Comparison of ENCODE assay signal across 8 cellular contexts in the genomic region with DNA sequence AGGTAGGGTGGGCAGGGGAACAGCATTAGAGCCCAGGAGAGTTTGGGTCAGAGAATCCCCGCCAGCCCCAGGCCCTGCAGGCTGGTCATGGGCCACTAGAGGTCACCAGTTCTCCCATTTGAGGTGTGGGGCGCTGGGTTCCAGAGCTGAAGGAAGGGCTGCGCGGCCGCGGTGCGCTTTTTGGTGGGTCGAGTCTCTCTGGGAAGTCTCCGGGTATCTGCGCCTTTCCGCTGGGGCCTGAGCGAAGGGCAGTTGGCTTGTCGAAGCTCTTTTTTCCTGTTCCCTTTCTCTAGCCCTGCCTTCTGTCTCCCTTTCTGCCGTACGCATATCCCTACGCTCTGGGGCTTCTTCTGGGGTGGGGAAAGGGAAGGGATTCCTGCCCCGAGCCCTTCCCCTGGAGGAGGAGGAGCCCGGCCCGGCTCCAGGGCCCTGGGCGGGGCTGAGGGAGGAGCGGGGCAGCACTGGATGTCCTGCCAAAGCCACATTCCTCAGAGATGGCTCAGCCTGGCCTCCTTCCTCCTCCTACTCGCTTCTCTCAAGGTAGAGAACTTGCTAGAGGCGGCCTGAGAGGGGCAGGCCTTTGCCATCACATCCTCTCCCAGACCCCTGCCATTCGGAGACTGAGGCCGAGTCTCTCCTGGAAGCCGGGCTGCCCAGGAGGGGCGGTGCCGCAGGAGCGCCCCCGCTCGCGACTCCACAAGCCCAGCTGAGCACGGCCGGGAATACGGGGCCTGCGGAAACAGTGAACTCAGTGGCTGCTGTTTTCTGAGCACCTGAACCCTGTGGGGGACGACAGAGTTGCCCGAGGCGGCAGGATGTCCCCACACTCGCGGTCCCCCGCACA. TPM values are rescaled to one million over a fixed set of nuclear protein-coding genes. Genes with fewer than 3 reads are reported as not detected.
DNase-seq lines count a peak whose midpoint lies in the region; ATAC-seq and TF ChIP-seq lines count a peak whose summit lies in the region.

No MANE protein-coding gene starts in this region.

- H3K4me3 ChIP-seq in dorsolateral prefrontal cortex (peak overlapping the region; percentile 24 to 75 (median 61)), lower leg skin (ENCODE audit: low read depth, poor library complexity, severe bottlenecking) (peak overlapping the region; percentile 39)

- TF ChIP-seq POLR2A in lower leg skin (IDR thresholded peaks at IDR 0.05): peak in 1 of 2 donors; percentile 18

- CTCF ChIA-PET in GM10248 (lab: Yijun Ruan, JAX): interaction anchor here (0.6 to 9.4 kb wide), 56 partner anchors 11 to 445 kb away, joined by 3 to 151 read pairs (median 5); a partner anchor contains a TSS

- peak; percentile 35 for ATAC-seq in HG03135 (IDR thresholded peaks at IDR 0.05; ENCODE audit: unreplicated experiment)
- ATAC-seq in HG03457 (IDR thresholded peaks at IDR 0.05; ENCODE audit: unreplicated experiment): no peak

- TF ChIP-seq CTCF in GM10248 (IDR thresholded peaks at IDR 0.05; ENCODE audit: control extremely low read depth, extremely low read depth, low read depth, missing control alignments) (peak; percentile 96), dorsolateral prefrontal cortex (IDR thresholded peaks at IDR 0.05 in 54 of 56, conservative IDR thresholded peaks at IDR 0.05 in 2 of 56; ENCODE audit: low read depth in 1 of 56, partially characterized antibody in 56 of 56) (peak; percentile 57 to 91 (median 79)), lower leg skin (IDR thresholded peaks at IDR 0.05) (peak in 1 of 3 donors; percentile 90)

- H3K27me3 ChIP-seq in dorsolateral prefrontal cortex: no peaks in the 10 kb centered on the region

- WGBS in lower leg skin, 2 donors: 0 to 1% methylated on average over 29 to 42 of the region's 42 CpGs

- H3K27ac ChIP-seq in dorsolateral prefrontal cortex: peak overlapping the region; percentile 74 to 100 (median 98)

- POLR2A ChIA-PET in GM10248 (lab: Yijun Ruan, JAX): interaction anchor here (0.7 to 12.7 kb wide), 7 partner anchors 10 to 431 kb away, joined by 3 to 305 read pairs (median 4); a partner anchor contains a TSS

- intact Hi-C loops in dorsolateral prefrontal cortex (cut with DNase I) (loop anchor here (1.0 to 10.0 kb wide), 6 partner anchors 18 to 434 kb away; a partner anchor contains a TSS), lower leg skin (cut with DNase I; ENCODE audit: low total_unique reads) (no loop called here)

- DNase-seq in GM10248 (ENCODE audit: extremely low spot score): peak; percentile 85
- DNase-seq in NCI-H526 treated with DMSO at 0.1 percent for 48 hours (lab: John Stamatoyannopoulos, UW): peak; percentile 96
- DNase-seq in activated CD4-positive, alpha-beta T cell treated with anti-CD3 and anti-CD28 coated beads, Interleukin-2, amount 50 U/mL, for 4 hours: peak; percentile 78 to 79
- peak; percentile 62 to 89 (median 79) for DNase-seq in dorsolateral prefrontal cortex
- peak; percentile 95 to 99 for DNase-seq in lower leg skin (ENCODE audit: low spot score in 2 of 2)
- DNase-seq in stimulated activated CD4-positive, alpha-beta T cell treated with anti-CD3 and anti-CD28 coated beads, Interleukin-4, amount 100 ng/mL, for 24 hours: peak; percentile 89

RNA-seq across cellular contexts. Expression of a gene that starts 12.0 kb away (rescaled TPM):
- total RNA-seq in dorsolateral prefrontal cortex: 1 to 10 TPM in 102 of 120 experiments, under 1 TPM in 18; 0.25 to 8.0 (median 1.9) TPM
- total RNA-seq in lower leg skin: 10 to 100 TPM; 10.1 to 15.9 (median 13.6) TPM

RNA-seq across cellular contexts. Expression of a gene that starts 18.2 kb away (rescaled TPM):
- total RNA-seq in dorsolateral prefrontal cortex: 100 to 1,000 TPM in 19 of 120 experiments, 10 to 100 TPM in 101; 43.4 to 130 (median 70.6) TPM
- 100 to 1,000 TPM; 282 to 445 (median 360) TPM for total RNA-seq in lower leg skin

RNA-seq across cellular contexts. Expression of a gene that starts 45.7 kb away (rescaled TPM):
- total RNA-seq in dorsolateral prefrontal cortex: 1 to 10 TPM in 111 of 120 experiments, under 1 TPM in 1, not detected in 8; 0.99 to 5.8 (median 2.4) TPM
- 1 to 10 TPM in 1 of 4 donors, not detected in 3; 1.1 TPM for total RNA-seq in lower leg skin

RNA-seq across cellular contexts. Expression of a gene that starts 53.3 kb away (rescaled TPM):
- 10 to 100 TPM in 117 of 120 experiments, 1 to 10 TPM in 3; 6.8 to 31.3 (median 17.2) TPM for total RNA-seq in dorsolateral prefrontal cortex
- total RNA-seq in lower leg skin: 100 to 1,000 TPM in 1 of 4 donors, 10 to 100 TPM in 3; 64.1 to 131 (median 86.2) TPM
